Comparison of ENCODE assay signal across 20 cellular contexts in the genomic region with DNA sequence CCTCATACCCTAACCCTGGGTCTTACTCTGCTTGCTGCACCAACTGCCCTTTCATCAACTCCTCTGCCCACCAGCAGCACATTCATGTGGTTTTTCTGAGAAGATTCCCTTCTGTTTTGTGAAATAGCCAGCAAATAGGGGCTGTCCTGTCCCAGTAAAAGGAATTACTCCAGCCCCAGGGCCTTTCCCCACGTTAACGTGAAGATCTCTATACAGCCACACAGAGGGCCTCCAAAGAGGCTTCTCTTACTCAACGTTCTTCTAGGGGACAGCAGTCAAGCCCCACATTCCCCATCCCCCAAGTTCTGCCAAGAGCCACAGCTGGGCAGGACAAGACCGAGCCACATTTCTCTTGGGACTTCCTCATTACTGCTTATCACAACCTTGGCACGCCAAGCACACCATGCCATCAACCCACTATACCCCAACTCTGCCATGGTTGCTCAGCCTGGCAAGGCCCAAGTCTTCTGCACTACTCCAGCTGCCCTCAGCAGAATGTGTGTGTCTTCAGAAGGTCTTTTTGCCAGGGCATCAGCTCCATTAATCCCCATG. TPM values are rescaled to one million over a fixed set of nuclear protein-coding genes. Genes with fewer than 3 reads are reported as not detected.
A peak's percentile ranks its signal among the peaks of the same experiment; 100 is the strongest.
DNase-seq lines count a peak whose midpoint lies in the region; ATAC-seq and TF ChIP-seq lines count a peak whose summit lies in the region.
"Had no signal": no experiment of that assay in that cellular context is flagged by ENCODE, and none has a peak within 500 bp of the region (broad histone marks: within the 10 kb centered on the region; RNA-seq: fewer than 3 reads in every experiment).

No MANE protein-coding gene starts in this region.

- no peak overlapping the region for H3K4me3 Mint-ChIP-seq in endodermal cell
- H3K4me3 Mint-ChIP-seq: activated CD4-positive, alpha-beta T cell treated with anti-CD3 and anti-CD28 coated beads for 36 hours; naive B cell had no signal

- TF ChIP-seq CTCF in NB4 (IDR thresholded peaks at IDR 0.05; ENCODE audit: low read depth, low read length) (no peak), endodermal cell (conservative IDR thresholded peaks at IDR 0.05) (no peak), psoas muscle (IDR thresholded peaks at IDR 0.05) (no peak)

- H3K4me3 ChIP-seq in BLaER1, result no peak overlapping the region
- no peak overlapping the region for H3K4me3 ChIP-seq in NB4 (ENCODE audit: low read depth, low read length)
- no peak overlapping the region for H3K4me3 ChIP-seq in endodermal cell (ENCODE audit: low read length)
- no peak overlapping the region for H3K4me3 ChIP-seq in psoas muscle
- H3K4me3 ChIP-seq: lung, SJCRH30 had no signal

- peak overlapping the region; percentile 75 for H3K4me2 ChIP-seq in BLaER1

- intact Hi-C loops in psoas muscle (cut with DNase I), result no loop called here

- H3K9me3 ChIP-seq in BLaER1, result no peaks in the 10 kb centered on the region
- peaks cover 3% of the 10 kb centered on the region for H3K9me3 ChIP-seq in endodermal cell (ENCODE audit: control insufficient read depth, low read length)
- H3K9me3 ChIP-seq in psoas muscle, result no peaks in the 10 kb centered on the region
- H3K9me3 ChIP-seq: SJCRH30 had no signal

- TF ChIP-seq POLR2A in NB4 (IDR thresholded peaks at IDR 0.05; ENCODE audit: extremely low read depth, insufficient read length), result no peak

- H3K9ac ChIP-seq in BLaER1 (peak overlapping the region; percentile 6; the same call in 1 of the 2 replicates), endodermal cell (ENCODE audit: extremely low read depth, low read length, poor library complexity, severe bottlenecking) (no peak overlapping the region)

- peak overlapping the region; percentile 22 for H3K27ac Mint-ChIP-seq in endodermal cell
- H3K27ac Mint-ChIP-seq: activated CD4-positive, alpha-beta T cell treated with anti-CD3 and anti-CD28 coated beads for 36 hours had no signal

- H3K27ac ChIP-seq in BLaER1 (peak overlapping the region; percentile 68), endodermal cell (ENCODE audit: low read depth, low read length) (no peak overlapping the region), psoas muscle (peak overlapping the region; percentile 54)
- H3K27ac ChIP-seq: SJCRH30 had no signal

- H3K36me3 Mint-ChIP-seq in endodermal cell (ENCODE audit: low read depth), result peaks cover under 1% of the 10 kb centered on the region
- H3K36me3 Mint-ChIP-seq: naive B cell had no signal

- H3K4me1 ChIP-seq in BLaER1 (peaks cover 48% of the 10 kb centered on the region), endodermal cell (ENCODE audit: control insufficient read depth, insufficient read depth, low read length) (peaks cover 47% of the 10 kb centered on the region), psoas muscle (peaks cover 17% of the 10 kb centered on the region)

- ATAC-seq in psoas muscle (no peak), left lobe of liver (no peak), HG02610 (IDR thresholded peaks at IDR 0.05; ENCODE audit: unreplicated experiment) (no peak)
- ATAC-seq: activated CD4-positive, alpha-beta T cell treated with anti-CD3 and anti-CD28 coated beads for 36 hours; stimulated activated naive CD8-positive, alpha-beta T cell treated with anti-CD3 and anti-CD28 coated beads, Interleukin-15, Interleukin-2, amounts not matched to agents 100 U/mL and 50 U/mL, for 24 hours had no signal

- H3K36me3 ChIP-seq in BLaER1 (no peaks in the 10 kb centered on the region), endodermal cell (ENCODE audit: control insufficient read depth, insufficient read depth, low read length) (no peaks in the 10 kb centered on the region), psoas muscle (ENCODE audit: insufficient read depth in 1 of 2, low read depth in 1 of 2) (no peaks in the 10 kb centered on the region)
- H3K36me3 ChIP-seq: SJCRH30 had no signal

- H3K27me3 Mint-ChIP-seq in endodermal cell (ENCODE audit: insufficient read depth), result no peaks in the 10 kb centered on the region

- DNase-seq in NB4 (ENCODE audit: low read depth) (peak; percentile 94), endodermal cell (peak; percentile 42), psoas muscle (no peak), left lobe of liver (ENCODE audit: low spot score) (no peak), NCI-H187 treated with DMSO at 0.1 percent for 48 hours (lab: John Stamatoyannopoulos, UW) (no peak), C1 segment of cervical spinal cord (lab: John Stamatoyannopoulos, UW) (no peak)
- DNase-seq: activated CD4-positive, alpha-beta T cell treated with anti-CD3 and anti-CD28 coated beads for 36 hours; activated gamma-delta T cell treated with Interleukin-2 at 50 U/mL for 16 hours; aorta; COR-L47; naive B cell; NCI-H345; SJCRH30; stimulated activated CD4-positive, alpha-beta T cell treated with anti-CD3 and anti-CD28 coated beads, Interleukin-15, amount 100 ng/mL, for 24 hours; stimulated activated naive CD8-positive, alpha-beta T cell treated with anti-CD3 and anti-CD28 coated beads, Interleukin-15, Interleukin-2, amounts not matched to agents 100 U/mL and 50 U/mL, for 24 hours; T-helper 9 cell had no signal

- H3K27me3 ChIP-seq in BLaER1 (no peaks in the 10 kb centered on the region), endodermal cell (ENCODE audit: control insufficient read depth, insufficient read depth, low read length, poor library complexity, severe bottlenecking) (no peaks in the 10 kb centered on the region), psoas muscle (ENCODE audit: insufficient read depth in 3 of 3, low read length in 2 of 3) (no peaks in the 10 kb centered on the region)
- H3K27me3 ChIP-seq: SJCRH30 had no signal

- H3K9me3 Mint-ChIP-seq in endodermal cell, result peaks cover 5% of the 10 kb centered on the region
- H3K9me3 Mint-ChIP-seq: naive B cell had no signal

- H4K20me1 ChIP-seq in BLaER1, result no peaks in the 10 kb centered on the region

- WGBS in endodermal cell (ENCODE audit: insufficient coverage in 1 of 2, insufficient read length in 1 of 2), 2 experiments, result 94 to 95% methylated on average over 4 to 5 of the region's 5 CpGs
- 43 to 63% (median 47%) methylated on average over 5 of the region's 5 CpGs for WGBS in psoas muscle, 3 donors

- H3K4me1 Mint-ChIP-seq in endodermal cell, result peaks cover 64% of the 10 kb centered on the region
- H3K4me1 Mint-ChIP-seq: activated CD4-positive, alpha-beta T cell treated with anti-CD3 and anti-CD28 coated beads for 36 hours had no signal

RNA-seq across cellular contexts. Expression of gene CCL2, which starts 18.7 kb away (rescaled TPM):
- total RNA-seq in endodermal cell (10 to 100 TPM; 23.8 to 61.4 TPM), psoas muscle (10 to 100 TPM in 2 of 4 donors, 1 to 10 TPM in 2; 5.0 to 28.3 (median 17.2) TPM), left lobe of liver (0.91 TPM)
- polyA plus RNA-seq in endodermal cell (2013, experiment 1 of 2), result 43.6 TPM
- polyA plus RNA-seq in endodermal cell (2013, experiment 2 of 2), result 54.7 TPM
- polyA plus RNA-seq in psoas muscle, result 10 to 100 TPM in 1 of 3 donors, 1 to 10 TPM in 2; 7.2 to 12.8 (median 8.0) TPM
- total RNA-seq: activated CD4-positive, alpha-beta T cell treated with anti-CD3 and anti-CD28 coated beads for 36 hours had no signal

RNA-seq across cellular contexts. Expression of gene CCL7, which starts 33.6 kb away (rescaled TPM):
- total RNA-seq in endodermal cell (not detected), psoas muscle (under 1 TPM in 2 of 4 donors, not detected in 2; 0.28 to 0.66 TPM), left lobe of liver (not detected)
- polyA plus RNA-seq in endodermal cell (2013, experiment 1 of 2), result not detected
- polyA plus RNA-seq in endodermal cell (2013, experiment 2 of 2), result not detected
- 1 to 10 TPM in 1 of 3 donors, under 1 TPM in 1, not detected in 1; 0.05 to 2.7 TPM for polyA plus RNA-seq in psoas muscle
- total RNA-seq: activated CD4-positive, alpha-beta T cell treated with anti-CD3 and anti-CD28 coated beads for 36 hours; aorta; SJCRH30 had no signal
- polyA plus RNA-seq: aorta had no signal

RNA-seq across cellular contexts. Expression of gene CCL11, which starts 49.1 kb away (rescaled TPM):
- not detected for total RNA-seq in endodermal cell
- polyA plus RNA-seq in endodermal cell (2013, experiment 1 of 2), result not detected
- not detected for polyA plus RNA-seq in endodermal cell (2013, experiment 2 of 2)
- 1 to 10 TPM in 1 of 4 donors, under 1 TPM in 1, not detected in 2; 0.42 to 1.6 TPM for total RNA-seq in psoas muscle
- polyA plus RNA-seq in psoas muscle, result not detected
- not detected for total RNA-seq in left lobe of liver
- total RNA-seq: activated CD4-positive, alpha-beta T cell treated with anti-CD3 and anti-CD28 coated beads for 36 hours; aorta; pulmonary artery endothelial cell; SJCRH30 had no signal
- polyA plus RNA-seq: aorta had no signal

Comparison
In these comparisons a context has a peak if more than half of its experiments do, and no peak if none do; other contexts are left out.
1. DNase-seq: peak in NB4 (single experiment) and endodermal cell (single experiment); none in psoas muscle (0 of 2), left lobe of liver (single experiment), NCI-H187 treated with DMSO at 0.1 percent for 48 hours (single experiment) and C1 segment of cervical spinal cord (0 of 14).